Comparison of ENCODE assay signal across 7 cellular contexts in the genomic region with DNA sequence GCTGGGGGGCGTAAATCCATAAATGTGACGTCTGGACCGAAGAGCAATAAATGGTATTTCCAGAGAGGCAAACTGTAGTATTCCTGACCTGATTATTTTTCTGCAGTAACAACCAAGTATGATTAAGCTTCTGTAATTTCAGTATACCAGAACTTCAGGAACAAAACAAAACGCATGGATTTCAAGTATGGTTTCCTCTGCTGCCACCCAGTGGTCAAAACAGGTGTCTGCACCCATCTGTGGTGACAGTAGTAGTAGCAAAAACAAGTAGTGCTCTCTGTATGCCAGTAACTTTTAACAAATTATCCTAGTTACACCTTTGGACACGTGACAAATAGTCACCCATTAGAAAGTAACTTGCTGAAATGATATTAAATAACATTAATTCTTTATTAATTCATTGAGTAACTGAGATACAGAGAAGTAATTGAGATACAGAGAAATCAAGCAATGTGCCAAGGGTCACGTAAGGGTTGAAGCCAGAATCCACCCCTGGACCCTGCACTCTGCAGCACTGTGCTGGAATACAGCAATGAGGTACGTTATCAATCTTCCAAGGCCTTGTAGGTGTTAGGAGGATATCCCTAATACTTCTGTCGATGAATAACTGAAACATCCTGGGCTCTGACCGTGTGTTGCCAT. TPM values are rescaled to one million over a fixed set of nuclear protein-coding genes. Genes with fewer than 3 reads are reported as not detected.
DNase-seq lines count a peak whose midpoint lies in the region; ATAC-seq and TF ChIP-seq lines count a peak whose summit lies in the region.

No MANE protein-coding gene starts in this region.

- TF ChIP-seq CTCF in GM12875 (IDR thresholded peaks at IDR 0.05; ENCODE audit: borderline replicate concordance, insufficient read depth, low read depth, low read length) (peak; percentile 75; the same call in 1 of the 2 replicates), lower lobe of right lung (IDR thresholded peaks at IDR 0.05) (peak; percentile 94)

- H3K27ac Mint-ChIP-seq in activated CD4-positive, alpha-beta T cell treated with anti-CD3 and anti-CD28 coated beads for 36 hours = no peak overlapping the region

- no peak overlapping the region for H3K4me3 Mint-ChIP-seq in activated CD4-positive, alpha-beta T cell treated with anti-CD3 and anti-CD28 coated beads for 36 hours

- H3K27me3 ChIP-seq in lower lobe of right lung (ENCODE audit: low read depth) = no peaks in the 10 kb centered on the region

- DNase-seq in NCI-H226 (peak; percentile 32), dermis blood vessel endothelial cell (peak; percentile 84), lower lobe of right lung (peak; percentile 70)
- peak; percentile 79 for DNase-seq in activated CD4-positive, alpha-beta T cell treated with anti-CD3 and anti-CD28 coated beads for 36 hours
- DNase-seq in stimulated activated CD4-positive, alpha-beta T cell treated with anti-CD3 and anti-CD28 coated beads, TNF-alpha, amount 100 ng/mL, for 48 hours (ENCODE audit: low read depth in 3 of 3) = peak; percentile 33 to 55 (median 37)

- POLR2A ChIA-PET in activated CD4-positive, alpha-beta T cell treated with anti-CD3 and anti-CD28 coated beads for 36 hours (lab: Charles Lee) = no interaction called here

- CTCF ChIA-PET in activated CD4-positive, alpha-beta T cell treated with anti-CD3 and anti-CD28 coated beads for 36 hours (lab: Charles Lee) = interaction anchor here (0.6 to 2.8 kb wide), 32 partner anchors 7 to 345 kb away, joined by 3 to 39 read pairs (median 4); a partner anchor contains a TSS

- peak; percentile 49 for ATAC-seq in HG03039 (IDR thresholded peaks at IDR 0.05; ENCODE audit: unreplicated experiment)
- ATAC-seq in activated CD4-positive, alpha-beta T cell treated with anti-CD3 and anti-CD28 coated beads for 36 hours = peak; percentile 87
- ATAC-seq in lower lobe of right lung = peak; percentile 83 to 88

- peaks cover 11% of the 10 kb centered on the region for H3K27me3 Mint-ChIP-seq in activated CD4-positive, alpha-beta T cell treated with anti-CD3 and anti-CD28 coated beads for 36 hours

- intact Hi-C loops in activated CD4-positive, alpha-beta T cell treated with anti-CD3 and anti-CD28 coated beads for 36 hours (cut with DNase I, micrococcal nuclease) = loop anchor here (1.0 to 2.0 kb wide), 4 partner anchors 25 to 343 kb away; no protein-coding TSS in a partner anchor
- intact Hi-C loops in lower lobe of right lung (cut with DNase I) = no loop called here

- H3K27ac ChIP-seq in lower lobe of right lung = no peak overlapping the region

- no peaks in the 10 kb centered on the region for H3K36me3 Mint-ChIP-seq in activated CD4-positive, alpha-beta T cell treated with anti-CD3 and anti-CD28 coated beads for 36 hours (ENCODE audit: low read depth)

- no peaks in the 10 kb centered on the region for H3K9me3 ChIP-seq in lower lobe of right lung

- H3K36me3 ChIP-seq in lower lobe of right lung = no peaks in the 10 kb centered on the region

- H3K4me3 ChIP-seq in GM12875 (ENCODE audit: low read depth, low read length) (no peak overlapping the region), lower lobe of right lung (no peak overlapping the region)

- H3K4me1 ChIP-seq in lower lobe of right lung = peaks cover 4% of the 10 kb centered on the region

- H3K4me1 Mint-ChIP-seq in activated CD4-positive, alpha-beta T cell treated with anti-CD3 and anti-CD28 coated beads for 36 hours = peaks cover 1% of the 10 kb centered on the region

- H3K9me3 Mint-ChIP-seq in activated CD4-positive, alpha-beta T cell treated with anti-CD3 and anti-CD28 coated beads for 36 hours (ENCODE audit: low read depth) = no peaks in the 10 kb centered on the region

RNA-seq across cellular contexts. Expression of a gene that starts 7.9 kb away (rescaled TPM):
- not detected for total RNA-seq in activated CD4-positive, alpha-beta T cell treated with anti-CD3 and anti-CD28 coated beads for 36 hours
- total RNA-seq in dermis blood vessel endothelial cell = not detected in 2 replicates
- not detected for total RNA-seq in lower lobe of right lung

RNA-seq across cellular contexts. Expression of a gene that starts 9.8 kb away (rescaled TPM):
- total RNA-seq in activated CD4-positive, alpha-beta T cell treated with anti-CD3 and anti-CD28 coated beads for 36 hours = 10 to 100 TPM; 40.0 to 65.4 TPM
- total RNA-seq in dermis blood vessel endothelial cell = 24.7 and 27.7 TPM in 2 replicates
- 35.9 TPM for total RNA-seq in lower lobe of right lung

RNA-seq across cellular contexts. Expression of a gene that starts 16.0 kb away (rescaled TPM):
- not detected for total RNA-seq in activated CD4-positive, alpha-beta T cell treated with anti-CD3 and anti-CD28 coated beads for 36 hours
- total RNA-seq in dermis blood vessel endothelial cell (0.17 TPM in 1 of 2 replicates, not detected in the other), lower lobe of right lung (not detected)

RNA-seq across cellular contexts. Expression of a gene that starts 50.1 kb away (rescaled TPM):
- total RNA-seq in activated CD4-positive, alpha-beta T cell treated with anti-CD3 and anti-CD28 coated beads for 36 hours = not detected
- total RNA-seq in dermis blood vessel endothelial cell = 2.5 and 3.4 TPM in 2 replicates
- total RNA-seq in lower lobe of right lung = 1.9 TPM

RNA-seq across cellular contexts. Expression of a gene that starts 54.8 kb away (rescaled TPM):
- under 1 TPM in 1 of 2 experiments, not detected in 1; 0.11 TPM for total RNA-seq in activated CD4-positive, alpha-beta T cell treated with anti-CD3 and anti-CD28 coated beads for 36 hours
- total RNA-seq in dermis blood vessel endothelial cell (0.47 and 0.68 TPM in 2 replicates), lower lobe of right lung (5.6 TPM)

Comparison
In these comparisons a context has a peak if more than half of its experiments do, and no peak if none do; other contexts are left out.
1. DNase-seq: peak in every context shown above with its lines; median percentile 84 in dermis blood vessel endothelial cell; 79 in activated CD4-positive, alpha-beta T cell treated with anti-CD3 and anti-CD28 coated beads for 36 hours; 70 in lower lobe of right lung; 37 in stimulated activated CD4-positive, alpha-beta T cell treated with anti-CD3 and anti-CD28 coated beads, TNF-alpha, amount 100 ng/mL, for 48 hours; 32 in NCI-H226.